Comparison of ENCODE assay signal across 8 cellular contexts in genomic region chr2:87405531-87406216, GRCh38.
DNase-seq lines count a peak whose midpoint lies in the region; ATAC-seq and TF ChIP-seq lines count a peak whose summit lies in the region.
"Not testable (repeated sequence)": the region's sequence is repeated elsewhere in the genome, so short reads cannot be mapped to it uniquely, and the experiment has no call there.

No MANE protein-coding gene starts in this region.

- not testable (repeated sequence) for H3K79me1 ChIP-seq in H9 (ENCODE audit: insufficient read depth, low read depth, low read length, poor library complexity, severe bottlenecking)

- not testable (repeated sequence) for H3K23ac ChIP-seq in H9 (ENCODE audit: insufficient read length, low read depth, low read length)

- peaks cover 29 to 38% of the 10 kb centered on the region in 2 experiments for H3K9me3 Mint-ChIP-seq in H9
- H3K9me3 Mint-ChIP-seq in chondrocyte (ENCODE audit: low read depth); osteocyte (ENCODE audit: unreplicated experiment); type B pancreatic cell: not testable (repeated sequence)

- not testable (repeated sequence) for H3K27me3 ChIP-seq in H9 (ENCODE audit: insufficient read depth, low read length); esophagus muscularis mucosa; right lobe of liver; aorta (ENCODE audit: control insufficient read depth in 1 of 2, insufficient read depth in 2 of 2, low read length in 1 of 2)

- not testable (repeated sequence) for H2BK5ac ChIP-seq in H9 (ENCODE audit: insufficient read length, low read length)

- H2BK12ac ChIP-seq in H9 (ENCODE audit: insufficient read length, low read depth, low read length): not testable (repeated sequence)

- H2BK120ac ChIP-seq in H9 (ENCODE audit: low read depth, low read length, poor library complexity, severe bottlenecking): not testable (repeated sequence)

- H4K8ac ChIP-seq in H9 (replicated peaks; ENCODE audit: insufficient read length, low read depth, low read length): not testable (repeated sequence)

- not testable (repeated sequence) for H3K4me1 ChIP-seq in H9 (ENCODE audit: insufficient read depth, low read length); esophagus muscularis mucosa; right lobe of liver; aorta (ENCODE audit: control insufficient read depth in 1 of 2, insufficient read depth in 2 of 2, low read length in 2 of 2)

- not testable (repeated sequence) for H2BK15ac ChIP-seq in H9 (ENCODE audit: low read depth, low read length)

- not testable (repeated sequence) for H2BK20ac ChIP-seq in H9 (ENCODE audit: low read depth, low read length, poor library complexity, severe bottlenecking)

- not testable (repeated sequence) for H3K4ac ChIP-seq in H9 (ENCODE audit: low read depth, low read length)

- not testable (repeated sequence) for H3K23me2 ChIP-seq in H9 (ENCODE audit: insufficient read length, low read depth, low read length, poor library complexity, severe bottlenecking)

- H2AFZ ChIP-seq in H9 (ENCODE audit: low read length): not testable (repeated sequence)

- not testable (repeated sequence) for H3K4me1 Mint-ChIP-seq in H9; chondrocyte (ENCODE audit: low read depth); osteocyte (ENCODE audit: unreplicated experiment); type B pancreatic cell (ENCODE audit: unreplicated experiment)

- H3K4me3 ChIP-seq in esophagus muscularis mucosa; right lobe of liver; aorta (ENCODE audit: low read length in 2 of 2): not testable (repeated sequence)

- not testable (repeated sequence) for H3K14ac ChIP-seq in H9 (ENCODE audit: insufficient read depth, low read length)

- not testable (repeated sequence) for H3T11ph ChIP-seq in H9 (ENCODE audit: low read length)

- H4K5ac ChIP-seq in H9 (ENCODE audit: insufficient read length, low read depth, low read length): not testable (repeated sequence)

- not testable (repeated sequence) for TF ChIP-seq POLR2A in esophagus muscularis mucosa (IDR thresholded peaks at IDR 0.05; ENCODE audit: low read depth); right lobe of liver (IDR thresholded peaks at IDR 0.05)

- not testable (repeated sequence) for H3K18ac ChIP-seq in H9 (ENCODE audit: insufficient read length, low read depth, low read length)

- not testable (repeated sequence) for H3K36me3 Mint-ChIP-seq in H9 (ENCODE audit: insufficient read depth in 1 of 3, low read depth in 3 of 3); chondrocyte (ENCODE audit: low read depth); osteocyte (ENCODE audit: unreplicated experiment); type B pancreatic cell

- H3K56ac ChIP-seq in H9 (ENCODE audit: insufficient read length, low read depth, low read length): not testable (repeated sequence)

- H4K91ac ChIP-seq in H9 (ENCODE audit: insufficient read length, low read depth, low read length): not testable (repeated sequence)

- not testable (repeated sequence) for H2AK5ac ChIP-seq in H9 (ENCODE audit: insufficient read length, low read length)

- H3K4me3 Mint-ChIP-seq in H9; chondrocyte (ENCODE audit: unreplicated experiment); osteocyte (ENCODE audit: unreplicated experiment); type B pancreatic cell: not testable (repeated sequence)

- not testable (repeated sequence) for TF ChIP-seq EP300 in esophagus muscularis mucosa (IDR thresholded peaks at IDR 0.05)

- not testable (repeated sequence) for H3K27ac Mint-ChIP-seq in H9; chondrocyte (ENCODE audit: unreplicated experiment); osteocyte (ENCODE audit: unreplicated experiment); type B pancreatic cell

- H3K27me3 Mint-ChIP-seq in H9 (ENCODE audit: low read depth); chondrocyte (ENCODE audit: low read depth); osteocyte (ENCODE audit: unreplicated experiment); type B pancreatic cell: not testable (repeated sequence)

- not testable (repeated sequence) for H3K9ac ChIP-seq in H9 (ENCODE audit: extremely low read depth, insufficient read length, low read length)

- not testable (repeated sequence) for ATAC-seq in right lobe of liver; aorta (ENCODE audit: low FRiP score)

- H3K27ac ChIP-seq in H9 (ENCODE audit: insufficient read length, low read depth, low read length); esophagus muscularis mucosa (replicated peaks in 1 of 4); right lobe of liver; aorta (ENCODE audit: low read depth in 1 of 2, low read length in 2 of 2): not testable (repeated sequence)

- intact Hi-C loops in esophagus muscularis mucosa (cut with DNase I); right lobe of liver (cut with DNase I); aorta (cut with DNase I): not testable (repeated sequence)

- H3K4me2 ChIP-seq in H9 (ENCODE audit: insufficient read depth, insufficient read length, low read length): not testable (repeated sequence)

- TF ChIP-seq CTCF in H9 (conservative IDR thresholded peaks at IDR 0.05); chondrocyte (IDR thresholded peaks at IDR 0.05); esophagus muscularis mucosa (IDR thresholded peaks at IDR 0.05); right lobe of liver (IDR thresholded peaks at IDR 0.05); osteocyte (IDR thresholded peaks at IDR 0.05); type B pancreatic cell (conservative IDR thresholded peaks at IDR 0.05): not testable (repeated sequence)

- H3K9me3 ChIP-seq in H9 (ENCODE audit: control insufficient read depth, low read depth, low read length); esophagus muscularis mucosa; right lobe of liver; aorta (ENCODE audit: control insufficient read depth, low read length): not testable (repeated sequence)

- no CpG with 5 or more reads among the region's 6 CpGs for WGBS in H9 (ENCODE audit: extremely low coverage, insufficient read length, low lambda C conversion rate)
- WGBS in esophagus muscularis mucosa: 93% methylated on average over 2 of the region's 6 CpGs
- WGBS in right lobe of liver (ENCODE audit: insufficient coverage, low coverage, low lambda C conversion rate, missing lambda C conversion rate): 88% methylated on average over 4 of the region's 6 CpGs
- WGBS in aorta, 2 donors: 78 to 83% methylated on average over 2 to 3 of the region's 6 CpGs

- DNase-seq in H9 (peak; percentile 20), chondrocyte (ENCODE audit: low spot score) (peak; percentile 85), esophagus muscularis mucosa (ENCODE audit: extremely low spot score) (peak; percentile 90), islet precursor cell (peak; percentile 52), right lobe of liver (peak in 2 of 3 donors; percentile 16 to 38), osteocyte (ENCODE audit: extremely low spot score, unreplicated experiment) (peak; percentile 81), type B pancreatic cell (ENCODE audit: extremely low spot score, unreplicated experiment) (peak; percentile 44), aorta (peak; percentile 34 to 54)

- H3K36me3 ChIP-seq in esophagus muscularis mucosa; right lobe of liver; aorta (ENCODE audit: control insufficient read depth in 1 of 2, insufficient read depth in 2 of 2, low read length in 1 of 2): not testable (repeated sequence)

- H3K79me2 ChIP-seq in H9 (ENCODE audit: insufficient read depth, low read length): not testable (repeated sequence)

- not testable (repeated sequence) for H4K20me1 ChIP-seq in H9 (ENCODE audit: control insufficient read depth, insufficient read depth, insufficient read length)

Comparison
In these comparisons a context has a peak if more than half of its experiments do, and no peak if none do; other contexts are left out.
1. DNase-seq: peak in every context shown above with its lines; median percentile 90 in esophagus muscularis mucosa; 85 in chondrocyte; 81 in osteocyte; 52 in islet precursor cell; 44 in type B pancreatic cell; 44 in aorta; 27 in right lobe of liver; 20 in H9.